37 cellular contexts compared by ENCODE assay signal in genomic region chr6:55977959-55978358, GRCh38.
"Had no signal": no experiment of that assay in that cellular context is flagged by ENCODE, and none has a peak within 500 bp of the region (broad histone marks: within the 10 kb centered on the region; RNA-seq: fewer than 3 reads in every experiment).

No MANE protein-coding gene starts in this region.

- H3K4me3 Mint-ChIP-seq: activated B cell treated with CpG ODN at 0.5 μM for 24 hours; activated CD4-positive, alpha-beta memory T cell treated with anti-CD3 and anti-CD28 coated beads for 36 hours; activated CD8-positive, alpha-beta memory T cell treated with anti-CD3 and anti-CD28 coated beads, Interleukin-2, amount 10 ng/mL, durations not matched to agents 7 days and 5 days; activated CD8-positive, alpha-beta T cell treated with anti-CD3 and anti-CD28 coated beads, Interleukin-2, amount 10 ng/mL, durations not matched to agents 7 days and 5 days; activated naive CD4-positive, alpha-beta T cell treated with anti-CD3 and anti-CD28 coated beads for 36 hours; activated naive CD4-positive, alpha-beta T cell treated with anti-CD3 and anti-CD28 coated beads, Interleukin-2, amount 50 U/mL, for 24 hours; activated naive CD8-positive, alpha-beta T cell treated with anti-CD3 and anti-CD28 coated beads for 36 hours; activated naive CD8-positive, alpha-beta T cell treated with anti-CD3 and anti-CD28 coated beads, Interleukin-2, amount 50 U/mL, for 24 hours; activated T-helper 1 cell treated with anti-CD3 and anti-CD28 coated beads, Interleukin-12 subunit alpha, Interleukin-12 subunit beta, Interleukin-2, Interleukin-4 antibody, amounts not matched to agents 30 ng/mL and 10 ng/mL and 1 ng/mL, durations not matched to agents 14 hours and 24 hours and 36 hours; effector memory CD8-positive, alpha-beta T cell; T-helper 17 cell; T-helper 2 cell treated with Interferon-gamma antibody and Interleukin-4, amounts not matched to agents 5 μg/mL and 100 μg/mL, for 36 hours had no signal

- H3K27me3 Mint-ChIP-seq: activated B cell treated with CpG ODN at 0.5 μM for 24 hours; activated CD4-positive, alpha-beta memory T cell treated with anti-CD3 and anti-CD28 coated beads for 36 hours; activated CD8-positive, alpha-beta memory T cell treated with anti-CD3 and anti-CD28 coated beads, Interleukin-2, amount 10 ng/mL, durations not matched to agents 7 days and 5 days; activated naive CD4-positive, alpha-beta T cell treated with anti-CD3 and anti-CD28 coated beads, Interleukin-2, amount 50 U/mL, for 24 hours; activated naive CD8-positive, alpha-beta T cell treated with anti-CD3 and anti-CD28 coated beads for 36 hours; activated naive CD8-positive, alpha-beta T cell treated with anti-CD3 and anti-CD28 coated beads, Interleukin-2, amount 50 U/mL, for 24 hours; effector memory CD8-positive, alpha-beta T cell; T-helper 17 cell had no signal

- H3K4me3 ChIP-seq: adrenal gland, body of pancreas, esophagus muscularis mucosa, gastrocnemius medialis had no signal

- ATAC-seq: activated CD4-positive, CD25-positive, alpha-beta regulatory T cell treated with anti-CD3 and anti-CD28 coated beads, Interleukin-2, amount 50 U/mL, for 24 hours; activated CD8-positive, alpha-beta memory T cell treated with anti-CD3 and anti-CD28 coated beads, Interleukin-2, amount 10 ng/mL, durations not matched to agents 7 days and 5 days; activated CD8-positive, alpha-beta T cell treated with anti-CD3 and anti-CD28 coated beads, Interleukin-2, amount 10 ng/mL, durations not matched to agents 7 days and 5 days; activated naive CD8-positive, alpha-beta T cell treated with anti-CD3 and anti-CD28 coated beads, Interleukin-2, amount 50 U/mL, for 24 hours; body of pancreas; effector memory CD8-positive, alpha-beta T cell; foreskin keratinocyte; gastrocnemius medialis; T-helper 17 cell had no signal

- H3K27ac Mint-ChIP-seq: activated B cell treated with CpG ODN at 0.5 μM for 24 hours; activated CD4-positive, alpha-beta memory T cell treated with anti-CD3 and anti-CD28 coated beads for 36 hours; activated CD8-positive, alpha-beta memory T cell treated with anti-CD3 and anti-CD28 coated beads, Interleukin-2, amount 10 ng/mL, durations not matched to agents 7 days and 5 days; activated CD8-positive, alpha-beta T cell treated with anti-CD3 and anti-CD28 coated beads, Interleukin-2, amount 10 ng/mL, durations not matched to agents 7 days and 5 days; activated naive CD4-positive, alpha-beta T cell treated with anti-CD3 and anti-CD28 coated beads for 36 hours; activated naive CD4-positive, alpha-beta T cell treated with anti-CD3 and anti-CD28 coated beads, Interleukin-2, amount 50 U/mL, for 24 hours; activated naive CD8-positive, alpha-beta T cell treated with anti-CD3 and anti-CD28 coated beads for 36 hours; activated naive CD8-positive, alpha-beta T cell treated with anti-CD3 and anti-CD28 coated beads, Interleukin-2, amount 50 U/mL, for 24 hours; activated T-helper 1 cell treated with anti-CD3 and anti-CD28 coated beads, Interleukin-12 subunit alpha, Interleukin-12 subunit beta, Interleukin-2, Interleukin-4 antibody, amounts not matched to agents 30 ng/mL and 10 ng/mL and 1 ng/mL, durations not matched to agents 14 hours and 24 hours and 36 hours; activated T-helper 2 cell treated with anti-CD3 and anti-CD28 coated beads, Interferon-gamma antibody, Interleukin-2, Interleukin-4, amounts not matched to agents 10 μg/mL and 5 μg/mL and 100 μg/mL, durations not matched to agents 14 hours and 24 hours and 36 hours; effector memory CD8-positive, alpha-beta T cell; T-helper 17 cell; T-helper 2 cell treated with Interferon-gamma antibody and Interleukin-4, amounts not matched to agents 5 μg/mL and 100 μg/mL, for 36 hours had no signal

- H3K4me1 ChIP-seq: adrenal gland, body of pancreas, foreskin keratinocyte, gastrocnemius medialis had no signal

- H3K36me3 Mint-ChIP-seq: activated CD4-positive, alpha-beta memory T cell treated with anti-CD3 and anti-CD28 coated beads for 36 hours; activated CD8-positive, alpha-beta memory T cell treated with anti-CD3 and anti-CD28 coated beads, Interleukin-2, amount 10 ng/mL, durations not matched to agents 7 days and 5 days; activated naive CD4-positive, alpha-beta T cell treated with anti-CD3 and anti-CD28 coated beads, Interleukin-2, amount 50 U/mL, for 24 hours; activated naive CD8-positive, alpha-beta T cell treated with anti-CD3 and anti-CD28 coated beads for 36 hours had no signal

- DNase-seq: activated B cell treated with CpG ODN at 0.5 μM for 24 hours; activated CD4-positive, alpha-beta memory T cell treated with anti-CD3 and anti-CD28 coated beads for 36 hours; activated CD4-positive, alpha-beta T cell treated with anti-CD3 and anti-CD28 coated beads for 48 hours; activated CD4-positive, alpha-beta T cell treated with anti-CD3 and anti-CD28 coated beads, Interleukin-2, amount 50 U/mL, for 1 hour; activated CD8-positive, alpha-beta memory T cell treated with anti-CD3 and anti-CD28 coated beads, Interleukin-2, amount 10 ng/mL, durations not matched to agents 7 days and 5 days; activated CD8-positive, alpha-beta memory T cell treated with anti-CD3 and anti-CD28 coated beads, Interleukin-2, amount 50 U/mL, for 4 hours; activated CD8-positive, alpha-beta T cell treated with anti-CD3 and anti-CD28 coated beads, Interleukin-2, amount 10 ng/mL, durations not matched to agents 7 days and 5 days; activated effector memory CD4-positive, alpha-beta T cell treated with anti-CD3 and anti-CD28 coated beads, Interleukin-2, amount 50 U/mL, for 16 hours; activated naive CD4-positive, alpha-beta T cell treated with anti-CD3 and anti-CD28 coated beads for 36 hours; activated naive CD8-positive, alpha-beta T cell treated with anti-CD3 and anti-CD28 coated beads for 36 hours; activated naive CD8-positive, alpha-beta T cell treated with anti-CD3 and anti-CD28 coated beads, Interleukin-2, amount 50 U/mL, for 24 hours; activated T-cell treated with anti-CD3 and anti-CD28 coated beads, Interleukin-2, amount 50 U/mL, for 1 hour; activated T-cell treated with anti-CD3 and anti-CD28 coated beads, Interleukin-2, amount 50 U/mL, for 48 hours; adrenal gland; amygdala; aorta; body of pancreas; caudate nucleus; cortex of kidney; dermis blood vessel endothelial cell; effector CD4-positive, alpha-beta T cell; effector memory CD8-positive, alpha-beta T cell; erythroblast; foreskin keratinocyte; gastrocnemius medialis; glutamatergic neuron; T-helper 1 cell; T-helper 17 cell; T1000; WERI-Rb-1 had no signal

- H3K27me3 ChIP-seq: adrenal gland, body of pancreas, esophagus muscularis mucosa, foreskin keratinocyte, gastrocnemius medialis had no signal

- H3K9me3 Mint-ChIP-seq: activated CD4-positive, alpha-beta memory T cell treated with anti-CD3 and anti-CD28 coated beads for 36 hours; activated naive CD4-positive, alpha-beta T cell treated with anti-CD3 and anti-CD28 coated beads for 36 hours; activated naive CD4-positive, alpha-beta T cell treated with anti-CD3 and anti-CD28 coated beads, Interleukin-2, amount 50 U/mL, for 24 hours; activated naive CD8-positive, alpha-beta T cell treated with anti-CD3 and anti-CD28 coated beads for 36 hours; activated naive CD8-positive, alpha-beta T cell treated with anti-CD3 and anti-CD28 coated beads, Interleukin-2, amount 50 U/mL, for 24 hours; activated T-helper 1 cell treated with anti-CD3 and anti-CD28 coated beads, Interleukin-12 subunit alpha, Interleukin-12 subunit beta, Interleukin-2, Interleukin-4 antibody, amounts not matched to agents 30 ng/mL and 10 ng/mL and 1 ng/mL, durations not matched to agents 14 hours and 24 hours and 36 hours; activated T-helper 2 cell treated with anti-CD3 and anti-CD28 coated beads, Interferon-gamma antibody, Interleukin-2, Interleukin-4, amounts not matched to agents 10 μg/mL and 5 μg/mL and 100 μg/mL, durations not matched to agents 14 hours and 24 hours and 36 hours; T-helper 2 cell treated with Interferon-gamma antibody and Interleukin-4, amounts not matched to agents 5 μg/mL and 100 μg/mL, for 36 hours had no signal

- H3K9me3 ChIP-seq: adrenal gland, body of pancreas, esophagus muscularis mucosa, gastrocnemius medialis had no signal

- H3K27ac ChIP-seq: adrenal gland, body of pancreas, esophagus muscularis mucosa, foreskin keratinocyte, gastrocnemius medialis, WERI-Rb-1 had no signal

- H3K4me1 Mint-ChIP-seq: activated B cell treated with CpG ODN at 0.5 μM for 24 hours; activated CD8-positive, alpha-beta memory T cell treated with anti-CD3 and anti-CD28 coated beads, Interleukin-2, amount 10 ng/mL, durations not matched to agents 7 days and 5 days; activated naive CD4-positive, alpha-beta T cell treated with anti-CD3 and anti-CD28 coated beads, Interleukin-2, amount 50 U/mL, for 24 hours; activated naive CD8-positive, alpha-beta T cell treated with anti-CD3 and anti-CD28 coated beads for 36 hours; activated naive CD8-positive, alpha-beta T cell treated with anti-CD3 and anti-CD28 coated beads, Interleukin-2, amount 50 U/mL, for 24 hours; T-helper 17 cell had no signal

- H3K36me3 ChIP-seq: adrenal gland, esophagus muscularis mucosa, gastrocnemius medialis, WERI-Rb-1 had no signal

- FAIRE-seq: colon had no signal
